In genomic region chr13:113114511-113115362, GRCh38 we compare ENCODE assay signal across 3 cellular contexts.
TF ChIP-seq lines count a peak whose summit lies in the region.

No MANE protein-coding gene starts in this region.

TF ChIP-seq in SK-N-SH, 30 proteins besides CTCF, POLR2A, EP300 and RAD21:
- no peak for TF ChIP-seq SIN3A (IDR thresholded peaks at IDR 0.05; ENCODE audit: borderline replicate concordance, low read depth, low read length)
- TF ChIP-seq EZH2phosphoT487 (IDR thresholded peaks at IDR 0.05; ENCODE audit: borderline replicate concordance, low read depth), result no peak
- TF ChIP-seq NFIC (IDR thresholded peaks at IDR 0.05; ENCODE audit: borderline replicate concordance), result no peak
- TF ChIP-seq RFX5 (IDR thresholded peaks at IDR 0.05; ENCODE audit: low read length), result no peak
- TF ChIP-seq RXRA (IDR thresholded peaks at IDR 0.05; ENCODE audit: borderline replicate concordance, low read depth), result no peak
- no peak for TF ChIP-seq RCOR1 (IDR thresholded peaks at IDR 0.05; ENCODE audit: low read length)
- TF ChIP-seq, protein P1, sequence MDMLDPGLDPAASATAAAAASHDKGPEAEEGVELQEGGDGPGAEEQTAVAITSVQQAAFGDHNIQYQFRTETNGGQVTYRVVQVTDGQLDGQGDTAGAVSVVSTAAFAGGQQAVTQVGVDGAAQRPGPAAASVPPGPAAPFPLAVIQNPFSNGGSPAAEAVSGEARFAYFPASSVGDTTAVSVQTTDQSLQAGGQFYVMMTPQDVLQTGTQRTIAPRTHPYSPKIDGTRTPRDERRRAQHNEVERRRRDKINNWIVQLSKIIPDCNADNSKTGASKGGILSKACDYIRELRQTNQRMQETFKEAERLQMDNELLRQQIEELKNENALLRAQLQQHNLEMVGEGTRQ (IDR thresholded peaks at IDR 0.05; ENCODE audit: borderline replicate concordance, low read depth, low read length), result no peak
- TF ChIP-seq MEF2A (IDR thresholded peaks at IDR 0.05; ENCODE audit: borderline replicate concordance, low read depth), result no peak
- no peak for TF ChIP-seq JUND (IDR thresholded peaks at IDR 0.05)
- TF ChIP-seq FOSL2 (IDR thresholded peaks at IDR 0.05; ENCODE audit: borderline replicate concordance, low read depth), result no peak
- TF ChIP-seq FOXM1 (IDR thresholded peaks at IDR 0.05; ENCODE audit: low read depth), result no peak
- TF ChIP-seq GATA2 (CRISPR knock-in tag; IDR thresholded peaks at IDR 0.05), result no peak
- no peak for TF ChIP-seq NRF1 (IDR thresholded peaks at IDR 0.05; ENCODE audit: low read depth, low read length)
- no peak for TF ChIP-seq YY1 (IDR thresholded peaks at IDR 0.05; ENCODE audit: low read depth)
- no peak for TF ChIP-seq TEAD4 (IDR thresholded peaks at IDR 0.05; ENCODE audit: borderline replicate concordance, insufficient read depth)
- no peak for TF ChIP-seq SMC3 (IDR thresholded peaks at IDR 0.05; ENCODE audit: low read depth, low read length)

TF ChIP-seq in SK-N-SH treated with all-trans-retinoic acid at 6 μM for 48 hours, 23 proteins besides CTCF, POLR2A, EP300 and RAD21:
- TF ChIP-seq TCF4 (CRISPR knock-in tag; IDR thresholded peaks at IDR 0.05; ENCODE audit: borderline replicate concordance), result no peak
- TF ChIP-seq RARB (CRISPR knock-in tag; IDR thresholded peaks at IDR 0.05), result no peak
TF ChIP-seq in SK-N-SH treated with all-trans-retinoic acid at 6 μM for 48 hours: peak in this region for 0.

TF ChIP-seq in IMR-90, 13 proteins besides CTCF, POLR2A, EP300 and RAD21:
- TF ChIP-seq RCOR1 (IDR thresholded peaks at IDR 0.05; ENCODE audit: insufficient replicate concordance, low read length) (no peak), CEBPB (IDR thresholded peaks at IDR 0.05; ENCODE audit: low read depth, low read length) (no peak)
TF ChIP-seq in IMR-90: peak in this region for 0.
